Comparison of ENCODE assay signal across 10 cellular contexts in the genomic region with DNA sequence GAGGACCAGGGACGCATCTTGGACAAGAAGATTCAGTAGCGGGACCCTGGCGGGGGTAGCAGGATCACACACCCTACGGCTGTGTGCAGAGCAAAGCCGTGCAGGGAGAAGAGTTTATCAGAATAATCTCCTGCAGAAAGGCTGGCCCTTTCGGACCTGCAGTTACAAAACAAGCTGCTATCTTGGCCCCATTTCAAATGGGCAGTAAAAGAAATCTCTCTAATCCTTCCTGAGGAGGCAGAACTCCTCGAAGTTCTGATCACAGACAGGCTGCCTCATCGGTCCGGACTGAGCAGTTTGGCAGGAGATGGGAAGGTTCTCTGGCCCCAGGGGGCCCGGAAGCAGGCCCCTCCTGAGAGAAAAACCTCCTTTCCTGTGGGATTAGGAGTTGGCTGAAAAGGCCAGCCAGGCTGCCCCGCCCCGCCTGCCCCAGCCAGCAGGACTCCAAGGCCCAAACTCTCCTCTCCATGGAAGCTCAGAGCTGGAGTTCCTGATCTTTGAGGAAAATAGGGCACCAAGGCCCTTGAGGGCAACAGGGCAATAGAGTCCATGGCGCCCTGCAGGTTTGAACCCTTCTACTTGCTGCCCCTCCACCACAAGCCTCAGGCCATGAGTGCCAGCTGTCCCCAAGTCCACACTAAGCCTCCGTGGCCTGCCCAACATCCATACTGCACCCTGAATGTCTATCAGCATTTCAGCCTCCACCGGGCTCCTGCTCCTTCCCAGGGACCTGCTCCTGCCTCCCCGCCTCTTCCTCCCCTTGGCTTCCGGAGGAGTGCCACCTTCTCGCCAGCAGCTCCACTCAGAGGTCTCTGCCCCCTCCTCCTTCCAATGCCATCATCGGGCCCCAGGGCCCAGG.
DNase-seq lines count a peak whose midpoint lies in the region; ATAC-seq, FAIRE-seq and TF ChIP-seq lines count a peak whose summit lies in the region.
"Had no signal": no experiment of that assay in that cellular context is flagged by ENCODE, and none has a peak within 500 bp of the region (broad histone marks: within the 10 kb centered on the region; RNA-seq: fewer than 3 reads in every experiment).

No MANE protein-coding gene starts in this region.

- peak in 2 of 4 donors; percentile 30 to 44 for ATAC-seq in psoas muscle

- H3K9me3 ChIP-seq in SJCRH30 (replicated peaks): no peaks in the 10 kb centered on the region
- H3K9me3 ChIP-seq in psoas muscle: no peaks in the 10 kb centered on the region

- peaks cover 59% of the 10 kb centered on the region for H3K4me1 ChIP-seq in SJCRH30
- H3K4me1 ChIP-seq in psoas muscle: peaks cover 51% of the 10 kb centered on the region

- TF ChIP-seq POLR2A in GM12891 (IDR thresholded peaks at IDR 0.05; ENCODE audit: low read depth, low read length): no peak; the same call in 1 of the 2 replicates

- no peak overlapping the region for H3K4me3 ChIP-seq in SJCRH30
- H3K4me3 ChIP-seq in fibroblast of pulmonary artery (replicated peaks; ENCODE audit: low read depth, low read length): no peak overlapping the region
- no peak overlapping the region for H3K4me3 ChIP-seq in psoas muscle

- intact Hi-C loops in psoas muscle (cut with DNase I): no loop called here

- H3K36me3 ChIP-seq in SJCRH30 (peaks cover 4% of the 10 kb centered on the region; the same call in 1 of the 2 replicates), psoas muscle (ENCODE audit: insufficient read depth in 1 of 2, low read depth in 1 of 2) (no peaks in the 10 kb centered on the region)

- DNase-seq in GM12891 (ENCODE audit: insufficient read length, low spot score): no peak
- DNase-seq in SJCRH30: peak; percentile 69 to 83
- peak; percentile 78 for DNase-seq in fibroblast of pulmonary artery (ENCODE audit: low read depth)
- peak; percentile 38 to 63 for DNase-seq in psoas muscle
- DNase-seq in DMS153 treated with DMSO at 0.1 percent for 48 hours (lab: John Stamatoyannopoulos, UW; ENCODE audit: unreplicated experiment): no peak
- DNase-seq in NCI-H345 treated with DMSO at 0.1 percent for 48 hours (lab: John Stamatoyannopoulos, UW; ENCODE audit: unreplicated experiment): no peak
- no peak for DNase-seq in NCI-H2171 treated with DMSO at 0.1 percent for 48 hours (lab: John Stamatoyannopoulos, UW)
- no peak for DNase-seq in ecto neural progenitor cell (ENCODE audit: low spot score)
- DNase-seq: NCI-H187 treated with DMSO at 0.1 percent for 48 hours; stimulated activated naive CD4-positive, alpha-beta T cell had no signal

- no peaks in the 10 kb centered on the region for H3K27me3 ChIP-seq in SJCRH30
- H3K27me3 ChIP-seq in psoas muscle (ENCODE audit: insufficient read depth in 3 of 3, low read length in 2 of 3): no peaks in the 10 kb centered on the region

- H3K27ac ChIP-seq in SJCRH30: peak overlapping the region; percentile 62
- peak overlapping the region; percentile 16 for H3K27ac ChIP-seq in psoas muscle

- FAIRE-seq in GM12891 (lab: Jason Lieb, UNC): no peak

- TF ChIP-seq CTCF in fibroblast of pulmonary artery (IDR thresholded peaks at IDR 0.05; ENCODE audit: low read length, missing control alignments): no peak
- no peak for TF ChIP-seq CTCF in psoas muscle (IDR thresholded peaks at IDR 0.05)

- WGBS in psoas muscle, 3 donors: 37 to 49% (median 39%) methylated on average over 18 to 19 of the region's 19 CpGs

TF ChIP-seq in GM12891, 5 proteins besides CTCF, POLR2A, EP300 and RAD21:
- TF ChIP-seq POLR2AphosphoS5 (IDR thresholded peaks at IDR 0.05; ENCODE audit: low read depth, low read length): peak; percentile 36; the same call in 1 of the 2 replicates
- no peak for TF ChIP-seq TAF1 (IDR thresholded peaks at IDR 0.05; ENCODE audit: low read depth, low read length)

Comparison
In these comparisons a context has a peak if more than half of its experiments do, and no peak if none do; other contexts are left out.
1. DNase-seq: peak in SJCRH30 (2 of 2), fibroblast of pulmonary artery (single experiment) and psoas muscle (2 of 2); none in GM12891 (single experiment), DMS153 treated with DMSO at 0.1 percent for 48 hours (single experiment), NCI-H345 treated with DMSO at 0.1 percent for 48 hours (single experiment), NCI-H2171 treated with DMSO at 0.1 percent for 48 hours (single experiment) and ecto neural progenitor cell (single experiment).